Comparison of ENCODE assay signal across 11 cellular contexts in the genomic region with DNA sequence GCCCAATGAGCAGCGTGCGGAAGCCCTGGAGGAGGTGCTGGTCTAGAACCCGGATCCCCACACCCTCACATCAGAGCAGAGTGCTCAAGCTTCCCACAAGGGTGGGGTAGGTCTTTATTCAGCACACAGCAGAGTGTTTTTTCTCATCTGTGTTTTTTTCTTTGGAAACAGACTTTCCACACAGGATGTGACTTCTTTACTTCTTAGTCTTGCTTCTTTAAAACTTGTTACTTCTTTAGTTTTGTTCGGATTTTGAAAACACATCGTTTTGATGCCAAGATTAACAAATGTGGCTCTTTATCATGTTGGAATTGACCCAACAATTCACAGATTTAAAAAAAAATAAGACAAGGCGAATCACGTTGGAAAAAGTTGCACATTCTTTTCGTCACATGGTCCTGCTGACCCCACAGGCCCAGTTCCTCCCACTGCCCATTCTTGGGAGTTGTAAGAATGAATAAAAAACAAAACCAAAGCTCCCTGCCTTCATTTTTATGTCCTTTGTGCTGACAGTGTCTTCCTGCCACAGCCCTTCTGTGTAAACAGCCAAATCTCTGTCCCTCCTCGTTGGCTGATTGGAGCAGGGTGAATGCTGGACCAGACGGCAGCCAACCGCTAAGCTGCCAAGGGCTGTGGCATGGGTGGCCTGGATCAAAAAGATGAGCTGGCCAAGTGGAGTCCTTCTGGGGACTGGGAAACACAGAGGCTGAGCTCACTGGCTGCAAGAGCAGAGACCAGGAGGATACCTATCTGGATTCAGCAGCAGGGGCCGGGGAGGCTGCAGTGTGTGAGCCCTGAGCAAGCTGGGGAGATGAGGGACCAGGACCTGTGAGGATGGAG.
DNase-seq lines count a peak whose midpoint lies in the region; FAIRE-seq and TF ChIP-seq lines count a peak whose summit lies in the region.
"Had no signal": no experiment of that assay in that cellular context is flagged by ENCODE, and none has a peak within 500 bp of the region (broad histone marks: within the 10 kb centered on the region; RNA-seq: fewer than 3 reads in every experiment).

No MANE protein-coding gene starts in this region.

- DNase-seq in Peyer's patch (peak in 2 of 3 donors; percentile 49 to 53), ecto neural progenitor cell (ENCODE audit: low spot score) (peak; percentile 42), lower leg skin (ENCODE audit: low spot score in 2 of 2) (peak; percentile 67 to 94), stomach (peak; percentile 25), small intestine (no peak), GM19240 (ENCODE audit: insufficient read length, low spot score) (no peak), GM12891 (ENCODE audit: insufficient read length, low spot score) (no peak)
- no peak for DNase-seq in stimulated activated CD4-positive, alpha-beta T cell treated with anti-CD3 and anti-CD28 coated beads, Interleukin-2, amount 100 ng/mL, for 24 hours
- DNase-seq: activated CD4-positive, alpha-beta T cell treated with anti-CD3 and anti-CD28 coated beads, Interleukin-2, amount 50 U/mL, for 4 hours; Calu3; trophoblast cell had no signal

- FAIRE-seq in small intestine (lab: Jason Lieb, UNC) (no peak), GM12891 (lab: Jason Lieb, UNC) (no peak)

- H3K4me1 ChIP-seq in Peyer's patch (no peaks in the 10 kb centered on the region), stomach (peaks cover 0 to 5% (median 2%) of the 10 kb centered on the region in 4 donors), small intestine (ENCODE audit: control insufficient read depth in 2 of 2, insufficient read depth in 1 of 2, low read depth in 1 of 2, low read length in 1 of 2) (no peaks in the 10 kb centered on the region)

- WGBS in lower leg skin, 2 donors: 36 to 41% methylated on average over 12 of the region's 12 CpGs
- 53 to 59% (median 56%) methylated on average over 12 of the region's 12 CpGs for WGBS in stomach, 5 donors
- 55 to 62% (median 61%) methylated on average over 12 of the region's 12 CpGs for WGBS in small intestine, 3 donors

- H3K9me3 ChIP-seq in Peyer's patch (no peaks in the 10 kb centered on the region), stomach (peaks cover 0 to 11% (median 3%) of the 10 kb centered on the region in 4 donors), small intestine (ENCODE audit: control insufficient read depth, low read depth) (no peaks in the 10 kb centered on the region)

- TF ChIP-seq EP300 in stomach (IDR thresholded peaks at IDR 0.05): no peak

- intact Hi-C loops in lower leg skin (cut with DNase I; ENCODE audit: low total_unique reads) (no loop called here), stomach (cut with DNase I; ENCODE audit: low total_unique reads) (no loop called here)

- peak overlapping the region in 2 of 4 donors; percentile 31 to 43 for H3K27ac ChIP-seq in Peyer's patch
- peak overlapping the region in 3 of 5 donors; percentile 6 to 58 (median 31) for H3K27ac ChIP-seq in stomach
- H3K27ac ChIP-seq in small intestine (ENCODE audit: low read depth in 1 of 2, low read length in 1 of 2): peak overlapping the region in 1 of 2 donors; percentile 24

- no peaks in the 10 kb centered on the region for H3K27me3 ChIP-seq in Peyer's patch
- peaks cover 0 to 34% (median 0%) of the 10 kb centered on the region in 3 donors for H3K27me3 ChIP-seq in stomach
- no peaks in the 10 kb centered on the region for H3K27me3 ChIP-seq in small intestine (ENCODE audit: control insufficient read depth in 2 of 2, insufficient read depth in 2 of 2, low read length in 2 of 2)

- TF ChIP-seq POLR2A in Peyer's patch (IDR thresholded peaks at IDR 0.05) (no peak), lower leg skin (IDR thresholded peaks at IDR 0.05) (no peak), stomach (IDR thresholded peaks at IDR 0.05) (no peak), GM12891 (IDR thresholded peaks at IDR 0.05; ENCODE audit: low read depth, low read length) (no peak)

- TF ChIP-seq CTCF in Peyer's patch (IDR thresholded peaks at IDR 0.05): no peak
- TF ChIP-seq CTCF in lower leg skin (IDR thresholded peaks at IDR 0.05): no peak
- TF ChIP-seq CTCF in stomach (IDR thresholded peaks at IDR 0.05): no peak

- H3K4me3 ChIP-seq in Peyer's patch (no peak overlapping the region), lower leg skin (ENCODE audit: low read depth, poor library complexity, severe bottlenecking) (no peak overlapping the region), stomach (no peak overlapping the region), small intestine (ENCODE audit: low read depth in 1 of 2, low read length in 2 of 2) (no peak overlapping the region)

- no peaks in the 10 kb centered on the region for H3K36me3 ChIP-seq in Peyer's patch
- no peaks in the 10 kb centered on the region for H3K36me3 ChIP-seq in stomach
- no peaks in the 10 kb centered on the region for H3K36me3 ChIP-seq in small intestine (ENCODE audit: control insufficient read depth in 2 of 2, insufficient read depth in 2 of 2, low read length in 2 of 2)

TF ChIP-seq in GM12891, 5 proteins besides CTCF, POLR2A, EP300 and RAD21:
- TF ChIP-seq POU2F2 (IDR thresholded peaks at IDR 0.05; ENCODE audit: low read depth, low read length) (no peak), TAF1 (IDR thresholded peaks at IDR 0.05; ENCODE audit: low read depth, low read length) (no peak), PAX5 (IDR thresholded peaks at IDR 0.05; ENCODE audit: insufficient read depth, low read length, severe bottlenecking) (no peak), POLR2AphosphoS5 (IDR thresholded peaks at IDR 0.05; ENCODE audit: low read depth, low read length) (no peak), SPI1 (IDR thresholded peaks at IDR 0.05; ENCODE audit: low read depth, low read length) (no peak)

Comparison
In these comparisons a context has a peak if more than half of its experiments do, and no peak if none do; other contexts are left out.
1. DNase-seq: peak in Peyer's patch (2 of 3), ecto neural progenitor cell (single experiment), lower leg skin (2 of 2) and stomach (single experiment); none in small intestine (single experiment), stimulated activated CD4-positive, alpha-beta T cell treated with anti-CD3 and anti-CD28 coated beads, Interleukin-2, amount 100 ng/mL, for 24 hours (0 of 2), GM19240 (single experiment) and GM12891 (single experiment).